In the genomic region with DNA sequence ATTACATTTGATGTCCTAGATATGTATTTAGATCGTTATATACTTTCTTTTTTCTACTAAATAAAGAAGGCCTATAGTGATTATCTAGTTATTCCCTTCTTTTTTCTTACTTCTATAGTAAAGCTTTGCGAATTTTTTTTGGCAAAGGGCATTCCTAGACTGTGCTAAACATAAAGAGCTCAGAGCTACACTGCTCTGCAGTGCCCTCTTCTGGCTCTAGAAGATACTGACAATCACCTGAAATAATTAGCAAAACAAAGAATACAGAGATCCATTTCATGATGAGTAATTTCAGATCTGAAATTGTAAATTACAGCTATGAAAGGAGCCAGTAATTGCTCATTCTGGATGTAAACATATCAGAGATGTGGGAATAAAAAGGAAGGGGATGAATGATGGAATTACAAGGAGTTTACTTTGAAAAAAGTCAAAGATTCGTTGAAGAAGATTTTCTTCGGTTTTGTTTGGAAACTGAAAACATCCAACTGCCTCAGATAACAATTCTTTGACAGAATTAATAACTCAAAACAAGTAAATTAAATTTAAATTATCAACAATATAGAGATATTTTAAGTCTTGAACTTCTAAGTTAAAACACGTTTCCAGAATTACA, we compare ENCODE assay signal across 7 cellular contexts.
A peak's percentile ranks its signal among the peaks of the same experiment; 100 is the strongest.
DNase-seq lines count a peak whose midpoint lies in the region; ATAC-seq, FAIRE-seq and TF ChIP-seq lines count a peak whose summit lies in the region.

No MANE protein-coding gene starts in this region.

- intact Hi-C loops in kidney (cut with DNase I) (no loop called here), upper lobe of right lung (cut with DNase I) (no loop called here)

- H3K27me3 Mint-ChIP-seq in brain = peaks cover 6% of the 10 kb centered on the region

- no peak overlapping the region for H3K27ac Mint-ChIP-seq in brain

- H3K27me3 ChIP-seq in upper lobe of right lung = no peaks in the 10 kb centered on the region

- TF ChIP-seq CTCF in brain (conservative IDR thresholded peaks at IDR 0.05) (peak; percentile 81 to 93), kidney (IDR thresholded peaks at IDR 0.05; ENCODE audit: borderline replicate concordance, extremely low read depth, insufficient read depth) (peak; percentile 57), upper lobe of right lung (IDR thresholded peaks at IDR 0.05) (peak; percentile 79)

- DNase-seq in EH (ENCODE audit: low read depth) (peak; percentile 57), GM19239 (ENCODE audit: insufficient read length, low spot score) (peak; percentile 3), NCI-H748 (lab: John Stamatoyannopoulos, UW; ENCODE audit: unreplicated experiment) (peak; percentile 62), kidney (no peak), upper lobe of right lung (no peak)

- no peaks in the 10 kb centered on the region for H3K36me3 ChIP-seq in kidney (ENCODE audit: control insufficient read depth in 1 of 2, insufficient read depth in 2 of 2, low read length in 2 of 2)
- H3K36me3 ChIP-seq in upper lobe of right lung = no peaks in the 10 kb centered on the region

- H3K9ac ChIP-seq in kidney (ENCODE audit: low read length in 2 of 2) = no peak overlapping the region

- H3K4me1 ChIP-seq in kidney (ENCODE audit: control insufficient read depth in 1 of 2, insufficient read depth in 1 of 2, low read depth in 1 of 2, low read length in 2 of 2) (no peaks in the 10 kb centered on the region), upper lobe of right lung (no peaks in the 10 kb centered on the region)

- no peaks in the 10 kb centered on the region for H3K4me1 Mint-ChIP-seq in brain

- ATAC-seq in HG03342 (IDR thresholded peaks at IDR 0.05; ENCODE audit: unreplicated experiment) = peak; percentile 94
- peak; percentile 74 for ATAC-seq in upper lobe of right lung

- FAIRE-seq in GM19239 (lab: Jason Lieb, UNC) = peak; percentile 82
- peak; percentile 45 for FAIRE-seq in kidney (lab: Jason Lieb, UNC)

- no peak overlapping the region for H3K4me3 Mint-ChIP-seq in brain

- H3K4me3 ChIP-seq in kidney (ENCODE audit: low read length in 2 of 2) = no peak overlapping the region
- no peak overlapping the region for H3K4me3 ChIP-seq in upper lobe of right lung

- no peaks in the 10 kb centered on the region for H3K36me3 Mint-ChIP-seq in brain

- H3K9me3 Mint-ChIP-seq in brain = peaks cover 0 to 6% (median 0%) of the 10 kb centered on the region in 5 experiments

- H3K9me3 ChIP-seq in kidney (ENCODE audit: control insufficient read depth in 1 of 2, low read length in 2 of 2) (no peaks in the 10 kb centered on the region), upper lobe of right lung (no peaks in the 10 kb centered on the region)

- no peak overlapping the region for H3K27ac ChIP-seq in kidney (ENCODE audit: low read depth in 2 of 2, low read length in 2 of 2)
- H3K27ac ChIP-seq in upper lobe of right lung = no peak overlapping the region

Comparison
In these comparisons a context has a peak if more than half of its experiments do, and no peak if none do; other contexts are left out.
1. DNase-seq: peak in EH (single experiment), GM19239 (single experiment) and NCI-H748 (single experiment); none in kidney (single experiment) and upper lobe of right lung (single experiment).
2. Peak in every context shown above with its lines, with median percentiles within 50 percentile points of each other: CTCF ChIP-seq.